14 cellular contexts compared by ENCODE assay signal in the genomic region with DNA sequence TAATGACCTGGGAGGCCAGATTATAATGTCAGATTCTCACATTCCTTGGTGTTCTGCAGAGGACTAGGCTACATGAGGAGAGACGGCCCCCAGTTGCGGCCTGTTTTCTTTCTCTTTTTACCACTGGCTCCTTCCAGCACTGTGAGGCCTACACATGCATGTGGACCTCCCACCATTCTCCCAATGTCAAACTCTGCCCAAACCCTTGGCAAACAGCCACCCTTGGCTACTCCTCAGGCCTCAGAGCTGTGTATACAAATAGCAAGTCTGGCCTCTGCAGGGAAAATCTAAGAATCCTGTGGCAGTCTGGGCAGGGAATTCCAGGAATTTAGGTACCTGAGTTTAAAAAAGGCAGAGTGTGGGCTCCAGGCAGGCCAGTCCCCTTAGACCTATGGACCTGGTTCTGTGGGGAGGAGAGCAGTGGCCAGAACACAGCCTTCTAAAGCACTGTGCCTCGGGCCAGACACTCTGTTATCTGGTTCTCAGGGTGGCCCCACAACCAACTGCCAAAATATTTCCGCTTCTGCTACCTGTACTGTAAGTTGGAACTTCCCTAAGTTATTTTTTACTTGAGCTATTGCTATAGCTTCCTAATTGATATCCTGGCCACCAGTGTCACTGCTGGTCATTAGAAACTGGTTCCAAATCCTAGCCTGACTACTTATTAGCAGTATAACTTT. TPM values are rescaled to one million over a fixed set of nuclear protein-coding genes. Genes with fewer than 3 reads are reported as not detected.
A peak's percentile ranks its signal among the peaks of the same experiment; 100 is the strongest.
DNase-seq lines count a peak whose midpoint lies in the region; ATAC-seq and TF ChIP-seq lines count a peak whose summit lies in the region.
"Had no signal": no experiment of that assay in that cellular context is flagged by ENCODE, and none has a peak within 500 bp of the region (broad histone marks: within the 10 kb centered on the region; RNA-seq: fewer than 3 reads in every experiment).

No MANE protein-coding gene starts in this region.

- H2AFZ ChIP-seq in IMR-90 (replicated peaks; ENCODE audit: low read length, poor library complexity) (peak overlapping the region; percentile 36), neural progenitor cell (replicated peaks) (no peak overlapping the region)

- H3K23ac ChIP-seq in IMR-90 (ENCODE audit: low read depth, low read length) (no peak overlapping the region), mesendoderm (ENCODE audit: low read length) (no peak overlapping the region)

- H2AK9ac ChIP-seq in IMR-90 (replicated peaks; ENCODE audit: low read depth, low read length, poor library complexity): no peak overlapping the region

- no peak overlapping the region for H3K56ac ChIP-seq in IMR-90 (ENCODE audit: extremely low read depth, insufficient read depth, low read length)
- H3K56ac ChIP-seq in mesendoderm (ENCODE audit: low read length): no peak overlapping the region

- H3K4me2 ChIP-seq in IMR-90 (ENCODE audit: low read depth, low read length): no peak overlapping the region
- no peak overlapping the region for H3K4me2 ChIP-seq in mesendoderm (ENCODE audit: low read length)
- H3K4me2 ChIP-seq in neural progenitor cell: no peak overlapping the region

- no peaks in the 10 kb centered on the region for H3K27me3 Mint-ChIP-seq in neural progenitor cell (ENCODE audit: insufficient read depth, low read depth)

- H3K79me2 ChIP-seq in mesendoderm (ENCODE audit: control insufficient read depth, insufficient read depth, low read length): no peaks in the 10 kb centered on the region
- no peaks in the 10 kb centered on the region for H3K79me2 ChIP-seq in neural progenitor cell (ENCODE audit: low read depth)

- H4K8ac ChIP-seq in IMR-90 (ENCODE audit: low read depth in 2 of 2, low read length in 2 of 2) (no peak overlapping the region), mesendoderm (ENCODE audit: low read depth, low read length) (no peak overlapping the region)

- H2BK120ac ChIP-seq in IMR-90 (ENCODE audit: low read depth, low read length): no peak overlapping the region
- no peak overlapping the region for H2BK120ac ChIP-seq in mesendoderm (ENCODE audit: low read depth, low read length)

- peaks cover 4% of the 10 kb centered on the region for H3K4me1 Mint-ChIP-seq in neural progenitor cell
- H3K4me1 Mint-ChIP-seq: activated naive CD8-positive, alpha-beta T cell treated with anti-CD3 and anti-CD28 coated beads, Interleukin-2, amount 10 ng/mL, durations not matched to agents 7 days and 5 days had no signal

- H3K4ac ChIP-seq in IMR-90 (ENCODE audit: low read depth, low read length): no peak overlapping the region
- H3K4ac ChIP-seq in mesendoderm (ENCODE audit: low read depth, low read length): peak overlapping the region; percentile 59

- H3K4me1 ChIP-seq in IMR-90 (ENCODE audit: control insufficient read depth, insufficient read depth, low read length): peaks cover 5% of the 10 kb centered on the region
- H3K4me1 ChIP-seq in mesendoderm (ENCODE audit: control insufficient read depth, low read depth, low read length): no peaks in the 10 kb centered on the region
- no peaks in the 10 kb centered on the region for H3K4me1 ChIP-seq in neural progenitor cell
- H3K4me1 ChIP-seq in colonic mucosa: no peaks in the 10 kb centered on the region

- no CpG with 5 or more reads among the region's 4 CpGs for WGBS in IMR-90 (ENCODE audit: extremely low coverage in 2 of 2, insufficient read length in 1 of 2), 2 experiments
- no CpG with 5 or more reads among the region's 4 CpGs for WGBS in mesendoderm (ENCODE audit: extremely low coverage, insufficient coverage, low lambda C conversion rate)

- peak; percentile 43 for ATAC-seq in IMR-90 (ENCODE audit: low read depth)
- ATAC-seq: gastroesophageal sphincter, left colon had no signal

- in situ Hi-C loops in IMR-90 (cut with MboI; ENCODE audit: low sequenced_read_pairs) (no loop called here), KBM-7 (cut with MboI; ENCODE audit: low pct_unique_long_range_greater_than_20kb, low sequenced_read_pairs) (no loop called here)

- CTCF ChIA-PET in AG04450 (lab: Charles Lee) (no interaction called here), IMR-90 (lab: Yijun Ruan, JAX) (interaction anchor here (1.1 kb wide), 1 partner anchor 28 kb away, joined by 3 read pairs; no protein-coding TSS in a partner anchor)

- H3K79me1 ChIP-seq in IMR-90 (ENCODE audit: low read depth in 1 of 2, low read length in 2 of 2) (no peaks in the 10 kb centered on the region), mesendoderm (ENCODE audit: low read length) (no peaks in the 10 kb centered on the region)

- H3K18ac ChIP-seq in IMR-90 (ENCODE audit: low read depth, low read length) (no peak overlapping the region), mesendoderm (ENCODE audit: low read length) (peak overlapping the region; percentile 6)

- no peaks in the 10 kb centered on the region for H4K20me1 ChIP-seq in IMR-90 (ENCODE audit: insufficient read depth, low read length)
- H4K20me1 ChIP-seq in neural progenitor cell (ENCODE audit: low read depth): no peaks in the 10 kb centered on the region

- TF ChIP-seq RAD21 in IMR-90 (IDR thresholded peaks at IDR 0.05; ENCODE audit: low read length): no peak

- POLR2A ChIA-PET in AG04450 (lab: Yijun Ruan, JAX) (no interaction called here), IMR-90 (lab: Charles Lee; ENCODE audit: unreplicated experiment) (no interaction called here)

- H3K9ac ChIP-seq in IMR-90 (ENCODE audit: low read depth, low read length) (no peak overlapping the region), mesendoderm (ENCODE audit: low read length) (no peak overlapping the region), neural progenitor cell (no peak overlapping the region), colonic mucosa (ENCODE audit: low read depth in 2 of 2, low read length in 2 of 2) (no peak overlapping the region)

- H2AK5ac ChIP-seq in IMR-90 (ENCODE audit: low read depth, low read length) (no peak overlapping the region), mesendoderm (ENCODE audit: low read length) (no peak overlapping the region)

- H3K27me3 ChIP-seq in AG04450 (ENCODE audit: control insufficient read depth, insufficient read depth, low read length) (no peaks in the 10 kb centered on the region), IMR-90 (ENCODE audit: control insufficient read depth, insufficient read depth, low read length) (no peaks in the 10 kb centered on the region), mesendoderm (ENCODE audit: insufficient read depth, low read length, poor library complexity) (no peaks in the 10 kb centered on the region), neural progenitor cell (no peaks in the 10 kb centered on the region), colonic mucosa (no peaks in the 10 kb centered on the region)
- H3K27me3 ChIP-seq: dorsolateral prefrontal cortex, gastroesophageal sphincter had no signal

- peaks cover 3% of the 10 kb centered on the region for H3K9me1 ChIP-seq in IMR-90 (ENCODE audit: insufficient read depth, low read length)

- no peak overlapping the region; the same call in 1 of the 2 replicates for H2BK20ac ChIP-seq in IMR-90 (ENCODE audit: low read depth, low read length)

- H3K9me3 ChIP-seq in AG04450 (ENCODE audit: control insufficient read depth, insufficient read depth, low read length) (no peaks in the 10 kb centered on the region), IMR-90 (ENCODE audit: control insufficient read depth, insufficient read depth, low read length) (no peaks in the 10 kb centered on the region), neural progenitor cell (ENCODE audit: low read depth) (no peaks in the 10 kb centered on the region), colonic mucosa (no peaks in the 10 kb centered on the region)
- H3K9me3 ChIP-seq: gastroesophageal sphincter, neutrophil had no signal

- no peaks in the 10 kb centered on the region for H3K36me3 Mint-ChIP-seq in neural progenitor cell
- H3K36me3 Mint-ChIP-seq: activated naive CD8-positive, alpha-beta T cell treated with anti-CD3 and anti-CD28 coated beads, Interleukin-2, amount 10 ng/mL, durations not matched to agents 7 days and 5 days had no signal

- H2BK15ac ChIP-seq in IMR-90 (ENCODE audit: low read depth, low read length) (no peak overlapping the region), mesendoderm (replicated peaks; ENCODE audit: low read depth) (no peak overlapping the region)

- intact Hi-C loops in IMR-90 (cut with micrococcal nuclease): no loop called here
- intact Hi-C loops in colonic mucosa (cut with DNase I): no loop called here

- no peak overlapping the region for H3K4me3 ChIP-seq in AG04450 (ENCODE audit: low read depth, low read length)
- H3K4me3 ChIP-seq in IMR-90 (ENCODE audit: insufficient read depth, low read depth, low read length): no peak overlapping the region
- H3K4me3 ChIP-seq in mesendoderm (ENCODE audit: low read length): no peak overlapping the region
- H3K4me3 ChIP-seq in neural progenitor cell: no peak overlapping the region
- no peak overlapping the region for H3K4me3 ChIP-seq in colonic mucosa
- H3K4me3 ChIP-seq: dorsolateral prefrontal cortex, gastroesophageal sphincter had no signal

- H3K4me3 Mint-ChIP-seq in neural progenitor cell: no peak overlapping the region
- H3K4me3 Mint-ChIP-seq: activated naive CD8-positive, alpha-beta T cell treated with anti-CD3 and anti-CD28 coated beads, Interleukin-2, amount 10 ng/mL, durations not matched to agents 7 days and 5 days had no signal

- TF ChIP-seq CTCF in AG04450 (IDR thresholded peaks at IDR 0.05; ENCODE audit: low read depth, low read length) (no peak), IMR-90 (conservative IDR thresholded peaks at IDR 0.05; ENCODE audit: low read depth, low read length) (no peak), neural progenitor cell (IDR thresholded peaks at IDR 0.05) (no peak), colonic mucosa (IDR thresholded peaks at IDR 0.05) (no peak)

- no peak overlapping the region for H4K5ac ChIP-seq in IMR-90 (ENCODE audit: low read depth, low read length)
- H4K5ac ChIP-seq in mesendoderm (ENCODE audit: low read length): no peak overlapping the region

- no peak for TF ChIP-seq POLR2A in IMR-90 (IDR thresholded peaks at IDR 0.05; ENCODE audit: low read depth, low read length)

- no TSS peak for BruUV-seq in IMR-90 (replicated peaks; lab: Mats Ljungman, UMichigan)

- H2BK5ac ChIP-seq in IMR-90 (ENCODE audit: low read depth, low read length, poor library complexity, severe bottlenecking) (no peak overlapping the region), mesendoderm (ENCODE audit: low read length) (no peak overlapping the region)

- H3K36me3 ChIP-seq in IMR-90 (ENCODE audit: control insufficient read depth, insufficient read depth, low read length): no peaks in the 10 kb centered on the region
- H3K36me3 ChIP-seq in mesendoderm (ENCODE audit: control insufficient read depth, insufficient read depth, low read length): no peaks in the 10 kb centered on the region
- no peaks in the 10 kb centered on the region for H3K36me3 ChIP-seq in neural progenitor cell
- no peaks in the 10 kb centered on the region for H3K36me3 ChIP-seq in colonic mucosa
- H3K36me3 ChIP-seq: gastroesophageal sphincter, neutrophil had no signal

- H4K91ac ChIP-seq in IMR-90 (ENCODE audit: insufficient read depth, low read depth, low read length): no peak overlapping the region

- DNase-seq in AG04450 (ENCODE audit: low read depth, low spot score) (peak; percentile 68), IMR-90 (peak; percentile 66), dermis blood vessel endothelial cell (peak; percentile 13), mesendoderm (peak; percentile 43), RPMI8226 (no peak), KBM-7 (no peak), neural progenitor cell (ENCODE audit: low spot score) (no peak), colonic mucosa (no peak)
- DNase-seq: ACHN; activated naive CD8-positive, alpha-beta T cell treated with anti-CD3 and anti-CD28 coated beads, Interleukin-2, amount 10 ng/mL, durations not matched to agents 7 days and 5 days had no signal

- H3F3A ChIP-seq in neural progenitor cell (ENCODE audit: low read depth): no peaks in the 10 kb centered on the region

- H3K14ac ChIP-seq in IMR-90 (replicated peaks; ENCODE audit: low read depth, low read length): no peak overlapping the region

- no peak overlapping the region for H3K27ac ChIP-seq in AG04450 (ENCODE audit: low read depth, low read length)
- no peak overlapping the region for H3K27ac ChIP-seq in IMR-90 (ENCODE audit: insufficient read depth, low read length)
- no peak overlapping the region for H3K27ac ChIP-seq in mesendoderm (ENCODE audit: low read depth, low read length)
- no peak overlapping the region for H3K27ac ChIP-seq in neural progenitor cell
- no peak overlapping the region for H3K27ac ChIP-seq in colonic mucosa
- H3K27ac ChIP-seq: dorsolateral prefrontal cortex, gastroesophageal sphincter, neutrophil had no signal

- H3K9me3 Mint-ChIP-seq in neural progenitor cell: no peaks in the 10 kb centered on the region
- H3K9me3 Mint-ChIP-seq: activated naive CD8-positive, alpha-beta T cell treated with anti-CD3 and anti-CD28 coated beads, Interleukin-2, amount 10 ng/mL, durations not matched to agents 7 days and 5 days had no signal

- no peak overlapping the region for H3K27ac Mint-ChIP-seq in neural progenitor cell
- H3K27ac Mint-ChIP-seq: activated naive CD8-positive, alpha-beta T cell treated with anti-CD3 and anti-CD28 coated beads, Interleukin-2, amount 10 ng/mL, durations not matched to agents 7 days and 5 days had no signal

- dilution Hi-C loops in IMR-90 (cut with HindIII; ENCODE audit: low sequenced_read_pairs, unreplicated experiment): no loop called here

RNA-seq across cellular contexts. Expression of gene NEDD1, which starts 19.9 kb away (rescaled TPM):
- polyA plus RNA-seq in AG04450 (2011; rRNA removed) (23.7 and 30.5 TPM in 2 replicates), IMR-90 (2012; rRNA removed) (8.1 and 10.0 TPM in 2 replicates)
- polyA minus RNA-seq in AG04450 (2011; rRNA and poly(A)+ RNA removed): 20.0 and 39.7 TPM in 2 replicates
- total RNA-seq in IMR-90 (2012; rRNA removed) (48.0 and 60.5 TPM in 2 replicates), dermis blood vessel endothelial cell (34.7 and 51.2 TPM in 2 replicates), neural progenitor cell (ENCODE audit: low replicate concordance) (72.7 and 115 TPM in 2 replicates), colonic mucosa (10 to 100 TPM; 14.5 to 17.7 TPM)
- polyA plus RNA-seq in IMR-90 (2012; cell fraction: cytosol; rRNA removed): 1.4 and 1.7 TPM in 2 replicates
- 0.87 and 6.3 TPM in 2 replicates for polyA plus RNA-seq in IMR-90 (2012; cell fraction: nucleus; rRNA removed; ENCODE audit: low replicate concordance)
- polyA plus RNA-seq in mesendoderm (2013, experiment 1 of 2): 17.5 TPM
- polyA plus RNA-seq in mesendoderm (2013, experiment 2 of 2): 18.0 TPM

Comparison
In these comparisons a context has a peak if more than half of its experiments do, and no peak if none do; other contexts are left out.
1. DNase-seq: peak in AG04450 (single experiment), IMR-90 (single experiment), dermis blood vessel endothelial cell (single experiment) and mesendoderm (single experiment); none in RPMI8226 (single experiment), KBM-7 (single experiment), neural progenitor cell (single experiment) and colonic mucosa (single experiment).